ENCODE assay signal across 8 cellular contexts in genomic region chr5:80755634-80756033, GRCh38.
DNase-seq lines count a peak whose midpoint lies in the region; ATAC-seq and TF ChIP-seq lines count a peak whose summit lies in the region.

No MANE protein-coding gene starts in this region.

- peak overlapping the region; percentile 45 for H3K4me3 Mint-ChIP-seq in activated CD4-positive, alpha-beta memory T cell treated with anti-CD3 and anti-CD28 coated beads for 36 hours
- H3K4me3 Mint-ChIP-seq in stimulated activated memory B cell treated with anti-CD40 and anti-IgM and Interleukin-4, amounts not matched to agents 10 μg/mL and 1 μg/mL and 100 μg/mL, for 72 hours: peak overlapping the region; percentile 14

- POLR2A ChIA-PET in activated CD4-positive, alpha-beta memory T cell treated with anti-CD3 and anti-CD28 coated beads for 36 hours (lab: Charles Lee): interaction anchor here (0.7 to 1.3 kb wide), 4 partner anchors 101 to 408 kb away, joined by 3 to 4 read pairs (median 3); partner anchors contain the start of genes DHFR and MSH3

- no peaks in the 10 kb centered on the region for H3K27me3 ChIP-seq in gastrocnemius medialis

- intact Hi-C loops in activated CD4-positive, alpha-beta memory T cell treated with anti-CD3 and anti-CD28 coated beads for 36 hours (cut with micrococcal nuclease): loop anchor here (1.0 to 5.0 kb wide), 9 partner anchors 33 to 1517 kb away; partner anchors contain the start of genes DHFR, MSH3 and ZCCHC9
- intact Hi-C loops in gastrocnemius medialis (cut with DNase I; ENCODE audit: low total_unique reads): no loop called here

- TF ChIP-seq POLR2A in gastrocnemius medialis (IDR thresholded peaks at IDR 0.05): no peak

- H3K4me3 ChIP-seq in gastrocnemius medialis: no peak overlapping the region

- CTCF ChIA-PET in activated CD4-positive, alpha-beta memory T cell treated with anti-CD3 and anti-CD28 coated beads for 36 hours (lab: Charles Lee): interaction anchor here (0.6 to 1.4 kb wide), 4 partner anchors 84 to 542 kb away, joined by 3 to 5 read pairs (median 3); no protein-coding TSS in a partner anchor

- H3K4me1 Mint-ChIP-seq in activated CD4-positive, alpha-beta memory T cell treated with anti-CD3 and anti-CD28 coated beads for 36 hours (ENCODE audit: low read depth): peaks cover 61% of the 10 kb centered on the region
- peaks cover 36% of the 10 kb centered on the region for H3K4me1 Mint-ChIP-seq in stimulated activated memory B cell treated with anti-CD40 and anti-IgM and Interleukin-4, amounts not matched to agents 10 μg/mL and 1 μg/mL and 100 μg/mL, for 72 hours

- peak; percentile 8 for DNase-seq in activated naive CD4-positive, alpha-beta T cell treated with Interleukin-2 at 50 U/mL for 16 hours
- no peak for DNase-seq in activated naive CD4-positive, alpha-beta T cell (lab: John Stamatoyannopoulos, UW)
- DNase-seq in activated CD4-positive, alpha-beta memory T cell treated with anti-CD3 and anti-CD28 coated beads for 36 hours: peak; percentile 21
- DNase-seq in gastrocnemius medialis (no peak), OCI-M2 (lab: John Stamatoyannopoulos, UW; ENCODE audit: unreplicated experiment) (no peak), NCI-H1694 treated with DMSO at 0.1 percent for 48 hours (lab: John Stamatoyannopoulos, UW) (no peak)

- peak; percentile 86 for ATAC-seq in HG03097 (IDR thresholded peaks at IDR 0.05; ENCODE audit: low FRiP score, unreplicated experiment)
- peak; percentile 93 for ATAC-seq in stimulated activated memory B cell treated with anti-CD40 and anti-IgM and Interleukin-4, amounts not matched to agents 10 μg/mL and 1 μg/mL and 100 μg/mL, for 72 hours
- no peak for ATAC-seq in gastrocnemius medialis

- no peaks in the 10 kb centered on the region for H3K9me3 ChIP-seq in gastrocnemius medialis

- in situ Hi-C loops in gastrocnemius medialis (cut with MboI; ENCODE audit: low sequenced_read_pairs in 4 of 4): no loop called here

- peaks cover 0 to 4% of the 10 kb centered on the region in 2 donors for H3K4me1 ChIP-seq in gastrocnemius medialis

- no peaks in the 10 kb centered on the region for H3K9me3 Mint-ChIP-seq in activated CD4-positive, alpha-beta memory T cell treated with anti-CD3 and anti-CD28 coated beads for 36 hours
- peaks cover 2% of the 10 kb centered on the region for H3K9me3 Mint-ChIP-seq in stimulated activated memory B cell treated with anti-CD40 and anti-IgM and Interleukin-4, amounts not matched to agents 10 μg/mL and 1 μg/mL and 100 μg/mL, for 72 hours

- no peaks in the 10 kb centered on the region for H3K36me3 ChIP-seq in gastrocnemius medialis

- H3K27me3 Mint-ChIP-seq in activated CD4-positive, alpha-beta memory T cell treated with anti-CD3 and anti-CD28 coated beads for 36 hours: no peaks in the 10 kb centered on the region
- H3K27me3 Mint-ChIP-seq in stimulated activated memory B cell treated with anti-CD40 and anti-IgM and Interleukin-4, amounts not matched to agents 10 μg/mL and 1 μg/mL and 100 μg/mL, for 72 hours: no peaks in the 10 kb centered on the region

- peak overlapping the region; percentile 71 for H3K27ac Mint-ChIP-seq in activated CD4-positive, alpha-beta memory T cell treated with anti-CD3 and anti-CD28 coated beads for 36 hours
- H3K27ac Mint-ChIP-seq in stimulated activated memory B cell treated with anti-CD40 and anti-IgM and Interleukin-4, amounts not matched to agents 10 μg/mL and 1 μg/mL and 100 μg/mL, for 72 hours: peak overlapping the region; percentile 80

- TF ChIP-seq CTCF in gastrocnemius medialis (IDR thresholded peaks at IDR 0.05 in 4 of 5, conservative IDR thresholded peaks at IDR 0.05 in 1 of 5): no peak

- peaks cover 36% of the 10 kb centered on the region for H3K36me3 Mint-ChIP-seq in activated CD4-positive, alpha-beta memory T cell treated with anti-CD3 and anti-CD28 coated beads for 36 hours
- H3K36me3 Mint-ChIP-seq in stimulated activated memory B cell treated with anti-CD40 and anti-IgM and Interleukin-4, amounts not matched to agents 10 μg/mL and 1 μg/mL and 100 μg/mL, for 72 hours: peaks cover 56% of the 10 kb centered on the region

- no peak overlapping the region for H3K27ac ChIP-seq in gastrocnemius medialis

Comparison
In these comparisons a context has a peak if more than half of its experiments do, and no peak if none do; other contexts are left out.
1. DNase-seq: peak in activated naive CD4-positive, alpha-beta T cell treated with Interleukin-2 at 50 U/mL for 16 hours (single experiment) and activated CD4-positive, alpha-beta memory T cell treated with anti-CD3 and anti-CD28 coated beads for 36 hours (single experiment); none in activated naive CD4-positive, alpha-beta T cell (0 of 4), gastrocnemius medialis (0 of 2), OCI-M2 (single experiment) and NCI-H1694 treated with DMSO at 0.1 percent for 48 hours (single experiment).
2. ATAC-seq: peak in HG03097 (single experiment) and stimulated activated memory B cell treated with anti-CD40 and anti-IgM and Interleukin-4, amounts not matched to agents 10 μg/mL and 1 μg/mL and 100 μg/mL, for 72 hours (single experiment); none in gastrocnemius medialis (0 of 2).